ENCODE assay signal across 8 cellular contexts in genomic region chr17:15262291-15263205, GRCh38. TPM values are rescaled to one million over a fixed set of nuclear protein-coding genes. Genes with fewer than 3 reads are reported as not detected.
DNase-seq lines count a peak whose midpoint lies in the region; ATAC-seq, FAIRE-seq and TF ChIP-seq lines count a peak whose summit lies in the region.

No MANE protein-coding gene starts in this region.

- no peak for TF ChIP-seq CTCF in GM06990 (IDR thresholded peaks at IDR 0.05; ENCODE audit: insufficient read depth, low read length, poor library complexity, severe bottlenecking)
- TF ChIP-seq CTCF in endothelial cell of umbilical vein (IDR thresholded peaks at IDR 0.05; ENCODE audit: extremely low read depth in 1 of 2, insufficient read depth in 1 of 2, low read depth in 1 of 2, low read length in 2 of 2): peak in 1 of 2 donors; percentile 5
- no peak for TF ChIP-seq CTCF in lower lobe of right lung (IDR thresholded peaks at IDR 0.05)
- TF ChIP-seq CTCF in thoracic aorta (IDR thresholded peaks at IDR 0.05): no peak

- no peak for FAIRE-seq in endothelial cell of umbilical vein (lab: Jason Lieb, UNC)

- peak overlapping the region; percentile 71 for H3K9ac ChIP-seq in endothelial cell of umbilical vein (replicated peaks; ENCODE audit: extremely low read depth, insufficient read depth, low read length)

- TF ChIP-seq POLR2A in endothelial cell of umbilical vein (IDR thresholded peaks at IDR 0.05; ENCODE audit: low read depth, low read length): peak; percentile 74

- H3K4me1 ChIP-seq in endothelial cell of umbilical vein (ENCODE audit: control insufficient read depth, extremely low read depth, insufficient read depth, low read length) (peaks cover 21% of the 10 kb centered on the region), lower lobe of right lung (peaks cover 35% of the 10 kb centered on the region), thoracic aorta (ENCODE audit: control insufficient read depth in 1 of 2, low read depth in 2 of 2) (peaks cover 16 to 48% of the 10 kb centered on the region in 2 donors)

- H2AFZ ChIP-seq in endothelial cell of umbilical vein (ENCODE audit: low read depth, low read length): peak overlapping the region; percentile 84

- TSS peak; percentile 27 for BruUV-seq in endothelial cell of umbilical vein (replicated peaks; lab: Mats Ljungman, UMichigan)

- peak; percentile 84 to 91 for ATAC-seq in lower lobe of right lung
- peak; percentile 75 for ATAC-seq in thoracic aorta (ENCODE audit: insufficient number of reproducible peaks, low FRiP score, low read depth)
- ATAC-seq in activated CD4-positive, alpha-beta T cell treated with anti-CD3 and anti-CD28 coated beads for 36 hours: no peak

- H3K4me3 ChIP-seq in GM06990 (replicated peaks; ENCODE audit: low read depth, low read length) (no peak overlapping the region), endothelial cell of umbilical vein (replicated peaks in 1 of 3; ENCODE audit: insufficient read depth in 1 of 3, low read depth in 1 of 3, low read length in 3 of 3) (peak overlapping the region; percentile 45 to 82 (median 67)), lower lobe of right lung (peak overlapping the region; percentile 69), thoracic aorta (peak overlapping the region; percentile 96)

- H3K36me3 Mint-ChIP-seq in activated CD4-positive, alpha-beta T cell treated with anti-CD3 and anti-CD28 coated beads for 36 hours (ENCODE audit: low read depth): no peaks in the 10 kb centered on the region

- CTCF ChIA-PET in endothelial cell of umbilical vein (lab: Charles Lee): interaction anchor here (0.5 to 11.6 kb wide), 15 partner anchors 10 to 247 kb away, joined by 3 to 410 read pairs (median 3); no protein-coding TSS in a partner anchor
- CTCF ChIA-PET in activated CD4-positive, alpha-beta T cell treated with anti-CD3 and anti-CD28 coated beads for 36 hours (lab: Charles Lee): interaction anchor here (0.6 to 4.2 kb wide), 3 partner anchors 65 to 240 kb away, joined by 3 to 22 read pairs (median 4); no protein-coding TSS in a partner anchor

- POLR2A ChIA-PET in endothelial cell of umbilical vein (lab: Charles Lee): interaction anchor here (2.1 kb wide), 1 partner anchor 240 kb away, joined by 4 read pairs; no protein-coding TSS in a partner anchor
- POLR2A ChIA-PET in activated CD4-positive, alpha-beta T cell treated with anti-CD3 and anti-CD28 coated beads for 36 hours (lab: Charles Lee): no interaction called here

- peak overlapping the region; percentile 77 for H3K4me2 ChIP-seq in endothelial cell of umbilical vein (ENCODE audit: insufficient read depth, low read length)

- peaks cover 7% of the 10 kb centered on the region for H3K4me1 Mint-ChIP-seq in activated CD4-positive, alpha-beta T cell treated with anti-CD3 and anti-CD28 coated beads for 36 hours

- H3K9me3 ChIP-seq in endothelial cell of umbilical vein (replicated peaks; ENCODE audit: control insufficient read depth, insufficient read depth, low read length) (no peaks in the 10 kb centered on the region), lower lobe of right lung (no peaks in the 10 kb centered on the region), thoracic aorta (no peaks in the 10 kb centered on the region)

- intact Hi-C loops in endothelial cell of umbilical vein (cut with micrococcal nuclease) (loop anchor here (2.0 kb wide), 2 partner anchors 136 to 174 kb away; no protein-coding TSS in a partner anchor), lower lobe of right lung (cut with DNase I) (no loop called here)
- intact Hi-C loops in activated CD4-positive, alpha-beta T cell treated with anti-CD3 and anti-CD28 coated beads for 36 hours (cut with DNase I, micrococcal nuclease): no loop called here

- no peak overlapping the region for H3K4me3 Mint-ChIP-seq in activated CD4-positive, alpha-beta T cell treated with anti-CD3 and anti-CD28 coated beads for 36 hours

- no peaks in the 10 kb centered on the region for H3K9me3 Mint-ChIP-seq in activated CD4-positive, alpha-beta T cell treated with anti-CD3 and anti-CD28 coated beads for 36 hours (ENCODE audit: low read depth)

- H4K20me1 ChIP-seq in endothelial cell of umbilical vein (replicated peaks; ENCODE audit: control insufficient read depth, extremely low read depth, insufficient read depth, low read length): no peaks in the 10 kb centered on the region

- H3K27me3 ChIP-seq in GM06990 (replicated peaks; ENCODE audit: control insufficient read depth, insufficient read depth, low read length) (no peaks in the 10 kb centered on the region; the same call in none of the 2 replicates), endothelial cell of umbilical vein (ENCODE audit: control insufficient read depth in 2 of 2, insufficient read depth in 2 of 2, low read length in 2 of 2) (peaks cover 0 to 10% of the 10 kb centered on the region in 2 experiments), lower lobe of right lung (ENCODE audit: low read depth) (peaks cover 12% of the 10 kb centered on the region), thoracic aorta (replicated peaks; ENCODE audit: insufficient read depth) (no peaks in the 10 kb centered on the region)

- peaks cover 70% of the 10 kb centered on the region for H3K27me3 Mint-ChIP-seq in activated CD4-positive, alpha-beta T cell treated with anti-CD3 and anti-CD28 coated beads for 36 hours

- DNase-seq in GM06990 (ENCODE audit: extremely low read depth, insufficient read length) (peak; percentile 10), RKO (ENCODE audit: low spot score) (peak; percentile 92), endothelial cell of umbilical vein (ENCODE audit: low read depth, low spot score) (peak; percentile 63), lower lobe of right lung (peak; percentile 85), thoracic aorta (ENCODE audit: low spot score) (peak; percentile 68), UCSD-AML1 (lab: John Stamatoyannopoulos, UW; ENCODE audit: unreplicated experiment) (no peak), DMS53 (lab: John Stamatoyannopoulos, UW) (no peak)
- no peak for DNase-seq in activated CD4-positive, alpha-beta T cell treated with anti-CD3 and anti-CD28 coated beads for 36 hours

- H3K36me3 ChIP-seq in GM06990 (ENCODE audit: control insufficient read depth, insufficient read depth, low read length) (no peaks in the 10 kb centered on the region), endothelial cell of umbilical vein (ENCODE audit: control insufficient read depth in 2 of 2, extremely low read depth in 1 of 2, insufficient read depth in 2 of 2, low read length in 2 of 2) (peaks cover 0 to 4% of the 10 kb centered on the region in 2 experiments), lower lobe of right lung (peaks cover 19% of the 10 kb centered on the region), thoracic aorta (peaks cover 15% of the 10 kb centered on the region)

- H3K79me2 ChIP-seq in endothelial cell of umbilical vein (ENCODE audit: control insufficient read depth, insufficient read depth, low read length): peaks cover 20% of the 10 kb centered on the region

- H3K9me1 ChIP-seq in endothelial cell of umbilical vein (replicated peaks; ENCODE audit: control insufficient read depth, extremely low read depth, insufficient read depth, low read length): no peaks in the 10 kb centered on the region

- peak overlapping the region; percentile 50 for H3K27ac ChIP-seq in endothelial cell of umbilical vein (ENCODE audit: insufficient read depth, low read depth, low read length)
- peak overlapping the region; percentile 91 for H3K27ac ChIP-seq in lower lobe of right lung
- peak overlapping the region; percentile 95 to 98 for H3K27ac ChIP-seq in thoracic aorta

- dilution Hi-C loops in endothelial cell of umbilical vein (cut with MboI; ENCODE audit: extremely low pct_ligation_motif_present, low sequenced_read_pairs): no loop called here

- H3K27ac Mint-ChIP-seq in activated CD4-positive, alpha-beta T cell treated with anti-CD3 and anti-CD28 coated beads for 36 hours: no peak overlapping the region

TF ChIP-seq in endothelial cell of umbilical vein, 7 proteins besides CTCF, POLR2A, EP300 and RAD21:
- TF ChIP-seq MYC (IDR thresholded peaks at IDR 0.05; ENCODE audit: low read depth, low read length) (no peak), POLR2AphosphoS5 (IDR thresholded peaks at IDR 0.05; ENCODE audit: insufficient read depth, low read depth, low read length) (peak; percentile 43)

RNA-seq across cellular contexts. Expression of gene PMP22, which starts 2.6 kb away (rescaled TPM):
- total RNA-seq in endothelial cell of umbilical vein (51.2 and 67.2 TPM in 2 replicates), lower lobe of right lung (125 TPM), thoracic aorta (100 to 1,000 TPM; 192 to 207 TPM)
- polyA plus RNA-seq in endothelial cell of umbilical vein: 103 and 158 TPM in 2 replicates
- polyA plus RNA-seq in endothelial cell of umbilical vein (2011; cell fraction: cytosol; rRNA removed): 95.8 and 102 TPM in 2 replicates
- polyA plus RNA-seq in endothelial cell of umbilical vein (2011; cell fraction: nucleus; rRNA removed): 46.4 TPM in 2 replicates
- polyA plus RNA-seq in endothelial cell of umbilical vein (2012): 51.3 and 77.4 TPM in 2 replicates
- 301 and 323 TPM in 2 replicates for polyA minus RNA-seq in endothelial cell of umbilical vein
- polyA minus RNA-seq in endothelial cell of umbilical vein (2011; cell fraction: cytosol; rRNA and poly(A)+ RNA removed): 18.7 TPM
- polyA minus RNA-seq in endothelial cell of umbilical vein (2011; cell fraction: nucleus; rRNA and poly(A)+ RNA removed): 33.0 and 47.6 TPM in 2 replicates
- under 1 TPM in 1 of 2 experiments, not detected in 1; 0.16 TPM for total RNA-seq in activated CD4-positive, alpha-beta T cell treated with anti-CD3 and anti-CD28 coated beads for 36 hours

Comparison
In these comparisons a context has a peak if more than half of its experiments do, and no peak if none do; other contexts are left out.
1. DNase-seq: peak in GM06990 (single experiment), RKO (single experiment), endothelial cell of umbilical vein (single experiment), lower lobe of right lung (single experiment) and thoracic aorta (single experiment); none in UCSD-AML1 (single experiment), activated CD4-positive, alpha-beta T cell treated with anti-CD3 and anti-CD28 coated beads for 36 hours (single experiment) and DMS53 (single experiment).
2. RNA of gene PMP22, which starts 2.6 kb away (total RNA-seq): 192 to 207 TPM in thoracic aorta, 125 TPM in lower lobe of right lung (single experiment) and 51.2 to 67.2 TPM in endothelial cell of umbilical vein; 0.16 TPM in activated CD4-positive, alpha-beta T cell treated with anti-CD3 and anti-CD28 coated beads for 36 hours; every median in the first group is over 10 times any median in the second.
3. Peak in every context shown above with its lines, with median percentiles within 50 percentile points of each other: H3K27ac ChIP-seq.